In the genomic region with DNA sequence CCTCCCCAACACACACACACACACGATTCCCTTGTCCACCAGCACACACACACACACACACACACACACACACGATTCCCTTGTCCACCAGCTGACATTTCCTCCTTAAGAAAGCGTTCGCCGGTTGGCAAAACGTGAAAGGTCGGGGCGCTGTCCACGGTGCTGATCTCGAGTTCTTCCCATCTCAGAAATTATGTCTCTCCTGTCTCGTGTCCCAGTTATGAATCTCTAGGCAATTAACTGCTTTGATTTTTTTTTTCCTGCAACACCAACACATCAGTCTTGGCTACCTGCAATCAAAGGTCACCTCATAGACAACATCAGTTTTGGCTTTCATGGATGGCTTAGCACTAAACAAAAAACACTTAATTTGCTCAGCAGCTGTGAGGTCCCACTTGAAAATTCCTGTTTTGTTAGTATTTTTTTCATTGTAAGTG, we compare ENCODE assay signal across 1 cellular context.
TF ChIP-seq lines count a peak whose summit lies in the region.

No MANE protein-coding gene starts in this region.

TF ChIP-seq in HepG2, 621 proteins besides CTCF, POLR2A, EP300 and RAD21 (continued from another document):
- TF ChIP-seq TEAD2 (CRISPR knock-in tag; IDR thresholded peaks at IDR 0.05) (no peak), MIER2 (CRISPR knock-in tag; IDR thresholded peaks at IDR 0.05) (peak; percentile 95), ZFYVE20 (CRISPR knock-in tag; IDR thresholded peaks at IDR 0.05; ENCODE audit: borderline replicate concordance, low read depth) (no peak), KDM2A (CRISPR knock-in tag; IDR thresholded peaks at IDR 0.05; ENCODE audit: borderline replicate concordance, low read depth) (0 out of 2 replicates have a peak, but pooled peaks have one; percentile 28), ZNF605 (CRISPR knock-in tag; IDR thresholded peaks at IDR 0.05) (no peak), NCOA2 (CRISPR knock-in tag; IDR thresholded peaks at IDR 0.05) (0 out of 2 replicates have a peak, but pooled peaks have one; percentile 17), ZMYM3 (CRISPR knock-in tag; IDR thresholded peaks at IDR 0.05) (no peak), ETV5 (CRISPR knock-in tag; IDR thresholded peaks at IDR 0.05; ENCODE audit: borderline replicate concordance) (no peak), FOSL2 (CRISPR knock-in tag; IDR thresholded peaks at IDR 0.05) (0 out of 2 replicates have a peak, but pooled peaks have one; percentile 22), ISX (CRISPR knock-in tag; conservative IDR thresholded peaks at IDR 0.05) (no peak), ZNF274 (CRISPR knock-in tag; IDR thresholded peaks at IDR 0.05) (no peak), ZBTB38 (CRISPR knock-in tag; IDR thresholded peaks at IDR 0.05) (0 out of 2 replicates have a peak, but pooled peaks have one; percentile 20), ZNF331 (CRISPR knock-in tag; IDR thresholded peaks at IDR 0.05) (0 out of 2 replicates have a peak, but pooled peaks have one; percentile 48), BCL6 (CRISPR knock-in tag; IDR thresholded peaks at IDR 0.05) (0 out of 2 replicates have a peak, but pooled peaks have one; percentile 17), REL (CRISPR knock-in tag; conservative IDR thresholded peaks at IDR 0.05) (0 out of 2 replicates have a peak, but pooled peaks have one; percentile 45), SAP130 (CRISPR knock-in tag; IDR thresholded peaks at IDR 0.05; ENCODE audit: low read depth) (peak; percentile 39; the same call in 1 of the 2 replicates)
- TF ChIP-seq, protein P1, sequence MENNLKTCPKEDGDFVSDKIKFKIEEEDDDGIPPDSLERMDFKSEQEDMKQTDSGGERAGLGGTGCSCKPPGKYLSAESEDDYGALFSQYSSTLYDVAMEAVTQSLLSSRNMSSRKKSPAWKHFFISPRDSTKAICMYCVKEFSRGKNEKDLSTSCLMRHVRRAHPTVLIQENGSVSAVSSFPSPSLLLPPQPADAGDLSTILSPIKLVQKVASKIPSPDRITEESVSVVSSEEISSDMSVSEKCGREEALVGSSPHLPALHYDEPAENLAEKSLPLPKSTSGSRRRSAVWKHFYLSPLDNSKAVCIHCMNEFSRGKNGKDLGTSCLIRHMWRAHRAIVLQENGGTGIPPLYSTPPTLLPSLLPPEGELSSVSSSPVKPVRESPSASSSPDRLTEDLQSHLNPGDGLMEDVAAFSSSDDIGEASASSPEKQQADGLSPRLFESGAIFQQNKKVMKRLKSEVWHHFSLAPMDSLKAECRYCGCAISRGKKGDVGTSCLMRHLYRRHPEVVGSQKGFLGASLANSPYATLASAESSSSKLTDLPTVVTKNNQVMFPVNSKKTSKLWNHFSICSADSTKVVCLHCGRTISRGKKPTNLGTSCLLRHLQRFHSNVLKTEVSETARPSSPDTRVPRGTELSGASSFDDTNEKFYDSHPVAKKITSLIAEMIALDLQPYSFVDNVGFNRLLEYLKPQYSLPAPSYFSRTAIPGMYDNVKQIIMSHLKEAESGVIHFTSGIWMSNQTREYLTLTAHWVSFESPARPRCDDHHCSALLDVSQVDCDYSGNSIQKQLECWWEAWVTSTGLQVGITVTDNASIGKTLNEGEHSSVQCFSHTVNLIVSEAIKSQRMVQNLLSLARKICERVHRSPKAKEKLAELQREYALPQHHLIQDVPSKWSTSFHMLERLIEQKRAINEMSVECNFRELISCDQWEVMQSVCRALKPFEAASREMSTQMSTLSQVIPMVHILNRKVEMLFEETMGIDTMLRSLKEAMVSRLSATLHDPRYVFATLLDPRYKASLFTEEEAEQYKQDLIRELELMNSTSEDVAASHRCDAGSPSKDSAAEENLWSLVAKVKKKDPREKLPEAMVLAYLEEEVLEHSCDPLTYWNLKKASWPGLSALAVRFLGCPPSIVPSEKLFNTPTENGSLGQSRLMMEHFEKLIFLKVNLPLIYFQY (CRISPR knock-in tag; IDR thresholded peaks at IDR 0.05; ENCODE audit: borderline replicate concordance), result no peak
TF ChIP-seq in HepG2: peak in this region for 58.
